2 cellular contexts compared by ENCODE assay signal in the genomic region with DNA sequence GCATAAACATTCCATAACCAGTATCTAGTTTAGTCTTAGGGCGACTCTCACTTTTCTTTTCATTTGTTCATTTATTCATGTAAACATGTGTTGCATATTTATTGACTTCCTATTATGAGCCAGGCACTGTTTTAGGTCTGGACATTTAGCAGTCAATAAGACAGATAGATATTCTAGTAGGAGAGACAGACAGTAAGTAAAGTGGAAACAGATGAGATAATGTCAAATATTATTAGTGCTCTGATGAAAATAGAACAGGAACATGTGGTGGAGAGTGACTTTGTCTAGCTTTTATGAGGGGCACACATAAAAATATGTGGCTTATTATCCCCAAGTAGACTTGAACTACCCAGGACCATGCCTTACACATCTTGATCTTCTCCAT.
TF ChIP-seq lines count a peak whose summit lies in the region.

No MANE protein-coding gene starts in this region.

TF ChIP-seq in SK-N-SH, 30 proteins besides CTCF, POLR2A, EP300 and RAD21 (continued from another document):
- TF ChIP-seq, protein P1, sequence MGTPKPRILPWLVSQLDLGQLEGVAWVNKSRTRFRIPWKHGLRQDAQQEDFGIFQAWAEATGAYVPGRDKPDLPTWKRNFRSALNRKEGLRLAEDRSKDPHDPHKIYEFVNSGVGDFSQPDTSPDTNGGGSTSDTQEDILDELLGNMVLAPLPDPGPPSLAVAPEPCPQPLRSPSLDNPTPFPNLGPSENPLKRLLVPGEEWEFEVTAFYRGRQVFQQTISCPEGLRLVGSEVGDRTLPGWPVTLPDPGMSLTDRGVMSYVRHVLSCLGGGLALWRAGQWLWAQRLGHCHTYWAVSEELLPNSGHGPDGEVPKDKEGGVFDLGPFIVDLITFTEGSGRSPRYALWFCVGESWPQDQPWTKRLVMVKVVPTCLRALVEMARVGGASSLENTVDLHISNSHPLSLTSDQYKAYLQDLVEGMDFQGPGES (IDR thresholded peaks at IDR 0.05; ENCODE audit: low read depth, low read length) = no peak
- TF ChIP-seq GATA2 (CRISPR knock-in tag; IDR thresholded peaks at IDR 0.05) (peak; percentile 59), RCOR1 (IDR thresholded peaks at IDR 0.05; ENCODE audit: low read length) (peak; percentile 58; the same call in 1 of the 2 replicates), FOXJ3 (CRISPR knock-in tag; IDR thresholded peaks at IDR 0.05) (peak; percentile 74), POLR2AphosphoS5 (IDR thresholded peaks at IDR 0.05; ENCODE audit: low read depth, low read length) (peak; percentile 69; the same call in 1 of the 2 replicates), CHD2 (IDR thresholded peaks at IDR 0.05; ENCODE audit: low read length, partially characterized antibody) (peak; percentile 73)
- TF ChIP-seq, protein P2, sequence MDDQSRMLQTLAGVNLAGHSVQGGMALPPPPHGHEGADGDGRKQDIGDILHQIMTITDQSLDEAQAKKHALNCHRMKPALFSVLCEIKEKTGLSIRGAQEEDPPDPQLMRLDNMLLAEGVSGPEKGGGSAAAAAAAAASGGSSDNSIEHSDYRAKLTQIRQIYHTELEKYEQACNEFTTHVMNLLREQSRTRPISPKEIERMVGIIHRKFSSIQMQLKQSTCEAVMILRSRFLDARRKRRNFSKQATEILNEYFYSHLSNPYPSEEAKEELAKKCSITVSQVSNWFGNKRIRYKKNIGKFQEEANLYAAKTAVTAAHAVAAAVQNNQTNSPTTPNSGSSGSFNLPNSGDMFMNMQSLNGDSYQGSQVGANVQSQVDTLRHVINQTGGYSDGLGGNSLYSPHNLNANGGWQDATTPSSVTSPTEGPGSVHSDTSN (IDR thresholded peaks at IDR 0.05) = peak; percentile 80

TF ChIP-seq in HepG2, 621 proteins besides CTCF, POLR2A, EP300 and RAD21:
- TF ChIP-seq, protein P3, sequence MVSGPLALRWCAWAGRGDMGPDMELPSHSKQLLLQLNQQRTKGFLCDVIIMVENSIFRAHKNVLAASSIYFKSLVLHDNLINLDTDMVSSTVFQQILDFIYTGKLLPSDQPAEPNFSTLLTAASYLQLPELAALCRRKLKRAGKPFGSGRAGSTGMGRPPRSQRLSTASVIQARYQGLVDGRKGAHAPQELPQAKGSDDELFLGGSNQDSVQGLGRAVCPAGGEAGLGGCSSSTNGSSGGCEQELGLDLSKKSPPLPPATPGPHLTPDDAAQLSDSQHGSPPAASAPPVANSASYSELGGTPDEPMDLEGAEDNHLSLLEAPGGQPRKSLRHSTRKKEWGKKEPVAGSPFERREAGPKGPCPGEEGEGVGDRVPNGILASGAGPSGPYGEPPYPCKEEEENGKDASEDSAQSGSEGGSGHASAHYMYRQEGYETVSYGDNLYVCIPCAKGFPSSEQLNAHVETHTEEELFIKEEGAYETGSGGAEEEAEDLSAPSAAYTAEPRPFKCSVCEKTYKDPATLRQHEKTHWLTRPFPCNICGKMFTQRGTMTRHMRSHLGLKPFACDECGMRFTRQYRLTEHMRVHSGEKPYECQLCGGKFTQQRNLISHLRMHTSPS (CRISPR knock-in tag; IDR thresholded peaks at IDR 0.05; ENCODE audit: low read depth) = no peak
- TF ChIP-seq RELA (CRISPR knock-in tag; IDR thresholded peaks at IDR 0.05) (no peak), ZBTB20 (CRISPR knock-in tag; IDR thresholded peaks at IDR 0.05; ENCODE audit: borderline replicate concordance, low read depth) (no peak), TCF7 (IDR thresholded peaks at IDR 0.05; ENCODE audit: low read depth) (no peak)
